In the genomic region with DNA sequence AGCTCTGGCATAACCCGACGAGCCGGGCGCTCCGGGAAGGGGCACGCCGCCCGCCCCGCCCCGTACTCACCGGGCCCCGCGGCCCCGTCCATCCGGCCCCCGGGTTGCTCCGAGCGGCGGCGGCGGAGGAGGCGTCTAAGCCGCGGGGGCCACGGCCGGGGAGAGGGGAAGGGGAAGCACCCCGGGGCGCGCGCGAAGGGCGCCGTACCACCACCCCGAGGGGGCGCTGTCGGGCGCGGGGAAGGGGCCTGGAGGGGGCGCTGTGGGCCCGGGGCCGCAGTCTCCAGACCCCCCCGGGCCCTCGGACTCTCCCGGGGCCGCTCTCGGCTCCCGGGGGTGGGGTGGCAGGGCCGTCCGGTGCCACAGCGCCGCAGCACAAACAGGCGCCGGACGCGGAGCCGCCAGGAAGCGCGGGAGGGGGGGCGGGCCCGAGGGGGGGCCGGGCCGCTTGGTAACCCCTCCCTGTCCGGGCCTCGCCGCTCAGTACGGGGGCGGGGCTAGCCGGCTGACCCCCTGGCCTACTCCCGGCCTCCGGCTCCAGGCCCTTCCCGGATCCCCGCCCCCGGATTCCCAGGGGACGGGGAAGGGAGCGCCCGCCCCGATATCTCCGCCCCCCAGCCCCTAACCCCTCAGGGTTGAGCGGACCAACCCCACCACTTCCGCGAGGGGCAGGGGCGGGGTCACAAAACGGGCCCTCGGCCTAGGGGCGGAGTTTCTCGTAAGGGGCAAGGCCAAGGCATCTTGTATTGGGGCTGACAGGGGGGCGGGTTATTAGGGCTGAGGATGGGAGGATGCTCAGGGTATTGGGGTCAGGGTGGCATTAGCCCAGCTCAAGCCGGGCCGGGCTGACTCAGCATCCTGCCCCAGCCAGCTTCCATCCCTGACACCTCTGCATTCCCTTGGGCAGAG, we compare ENCODE assay signal across 1 cellular context.
TF ChIP-seq lines count a peak whose summit lies in the region.

A gene with protein sequence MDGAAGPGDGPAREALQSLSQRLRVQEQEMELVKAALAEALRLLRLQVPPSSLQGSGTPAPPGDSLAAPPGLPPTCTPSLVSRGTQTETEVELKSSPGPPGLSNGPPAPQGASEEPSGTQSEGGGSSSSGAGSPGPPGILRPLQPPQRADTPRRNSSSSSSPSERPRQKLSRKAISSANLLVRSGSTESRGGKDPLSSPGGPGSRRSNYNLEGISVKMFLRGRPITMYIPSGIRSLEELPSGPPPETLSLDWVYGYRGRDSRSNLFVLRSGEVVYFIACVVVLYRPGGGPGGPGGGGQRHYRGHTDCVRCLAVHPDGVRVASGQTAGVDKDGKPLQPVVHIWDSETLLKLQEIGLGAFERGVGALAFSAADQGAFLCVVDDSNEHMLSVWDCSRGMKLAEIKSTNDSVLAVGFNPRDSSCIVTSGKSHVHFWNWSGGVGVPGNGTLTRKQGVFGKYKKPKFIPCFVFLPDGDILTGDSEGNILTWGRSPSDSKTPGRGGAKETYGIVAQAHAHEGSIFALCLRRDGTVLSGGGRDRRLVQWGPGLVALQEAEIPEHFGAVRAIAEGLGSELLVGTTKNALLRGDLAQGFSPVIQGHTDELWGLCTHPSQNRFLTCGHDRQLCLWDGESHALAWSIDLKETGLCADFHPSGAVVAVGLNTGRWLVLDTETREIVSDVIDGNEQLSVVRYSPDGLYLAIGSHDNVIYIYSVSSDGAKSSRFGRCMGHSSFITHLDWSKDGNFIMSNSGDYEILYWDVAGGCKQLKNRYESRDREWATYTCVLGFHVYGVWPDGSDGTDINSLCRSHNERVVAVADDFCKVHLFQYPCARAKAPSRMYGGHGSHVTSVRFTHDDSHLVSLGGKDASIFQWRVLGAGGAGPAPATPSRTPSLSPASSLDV (minus strand): TSS at position 410 of the 909 bp plus-strand sequence. CDS start 318 bp downstream, at position 92.
Gene ROM1, plus strand, starts transcription at position 892 of the 909 bp plus-strand sequence. CDS start 25 bp downstream, outside the sequence.

TF ChIP-seq in GM12878, 131 proteins besides CTCF, POLR2A, EP300 and RAD21 (continued from another document and continues in another):
- TF ChIP-seq, protein P1, sequence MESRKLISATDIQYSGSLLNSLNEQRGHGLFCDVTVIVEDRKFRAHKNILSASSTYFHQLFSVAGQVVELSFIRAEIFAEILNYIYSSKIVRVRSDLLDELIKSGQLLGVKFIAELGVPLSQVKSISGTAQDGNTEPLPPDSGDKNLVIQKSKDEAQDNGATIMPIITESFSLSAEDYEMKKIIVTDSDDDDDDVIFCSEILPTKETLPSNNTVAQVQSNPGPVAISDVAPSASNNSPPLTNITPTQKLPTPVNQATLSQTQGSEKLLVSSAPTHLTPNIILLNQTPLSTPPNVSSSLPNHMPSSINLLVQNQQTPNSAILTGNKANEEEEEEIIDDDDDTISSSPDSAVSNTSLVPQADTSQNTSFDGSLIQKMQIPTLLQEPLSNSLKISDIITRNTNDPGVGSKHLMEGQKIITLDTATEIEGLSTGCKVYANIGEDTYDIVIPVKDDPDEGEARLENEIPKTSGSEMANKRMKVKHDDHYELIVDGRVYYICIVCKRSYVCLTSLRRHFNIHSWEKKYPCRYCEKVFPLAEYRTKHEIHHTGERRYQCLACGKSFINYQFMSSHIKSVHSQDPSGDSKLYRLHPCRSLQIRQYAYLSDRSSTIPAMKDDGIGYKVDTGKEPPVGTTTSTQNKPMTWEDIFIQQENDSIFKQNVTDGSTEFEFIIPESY (IDR thresholded peaks at IDR 0.05), result no peak
- TF ChIP-seq YY1 (IDR thresholded peaks at IDR 0.05; ENCODE audit: low read depth, low read length) (peak; percentile 67), PML (IDR thresholded peaks at IDR 0.05; ENCODE audit: low read length) (no peak), CBFB (IDR thresholded peaks at IDR 0.05; ENCODE audit: low read depth) (no peak), TBL1XR1 (IDR thresholded peaks at IDR 0.05; ENCODE audit: low read depth, low read length) (no peak), MTA3 (IDR thresholded peaks at IDR 0.05; ENCODE audit: borderline replicate concordance, low read length) (no peak), FOXM1 (IDR thresholded peaks at IDR 0.05; ENCODE audit: low read depth, low read length) (no peak), SIN3A (IDR thresholded peaks at IDR 0.05; ENCODE audit: low read depth, low read length) (no peak), ZNF24 (IDR thresholded peaks at IDR 0.05) (peak; percentile 45; the same call in 1 of the 2 replicates), EGR1 (IDR thresholded peaks at IDR 0.05; ENCODE audit: borderline replicate concordance in 1 of 2, low read depth in 2 of 2, low read length in 2 of 2) (peak in 1 of 2 experiments; percentile 60; a peak in 1 of 3 replicates), BCL3 (IDR thresholded peaks at IDR 0.05; ENCODE audit: borderline replicate concordance, insufficient read depth, low read depth, low read length, poor library complexity, severe bottlenecking) (peak; percentile 21), KAT2A (conservative IDR thresholded peaks at IDR 0.05; ENCODE audit: control insufficient read depth, low read depth, low read length) (no peak), CHD2 (IDR thresholded peaks at IDR 0.05; ENCODE audit: borderline replicate concordance, low read depth, low read length) (no peak; the same call in 1 of the 2 replicates), HDAC2 (IDR thresholded peaks at IDR 0.05) (no peak), STAT1 (conservative IDR thresholded peaks at IDR 0.05) (no peak), IRF5 (IDR thresholded peaks at IDR 0.05; ENCODE audit: borderline replicate concordance) (no peak), EZH2 (IDR thresholded peaks at IDR 0.05; ENCODE audit: borderline replicate concordance, control insufficient read depth, low read depth, low read length) (no peak), ZBED1 (IDR thresholded peaks at IDR 0.05; ENCODE audit: borderline replicate concordance) (no peak), CUX1 (IDR thresholded peaks at IDR 0.05; ENCODE audit: insufficient replicate concordance, low read depth, low read length) (no peak), PRDM15 (CRISPR knock-in tag; IDR thresholded peaks at IDR 0.05) (no peak), REST (IDR thresholded peaks at IDR 0.05; ENCODE audit: low read depth, low read length) (no peak), SMC3 (IDR thresholded peaks at IDR 0.05; ENCODE audit: borderline replicate concordance, low read length) (peak; percentile 33; the same call in 1 of the 2 replicates)
- TF ChIP-seq, protein P2, sequence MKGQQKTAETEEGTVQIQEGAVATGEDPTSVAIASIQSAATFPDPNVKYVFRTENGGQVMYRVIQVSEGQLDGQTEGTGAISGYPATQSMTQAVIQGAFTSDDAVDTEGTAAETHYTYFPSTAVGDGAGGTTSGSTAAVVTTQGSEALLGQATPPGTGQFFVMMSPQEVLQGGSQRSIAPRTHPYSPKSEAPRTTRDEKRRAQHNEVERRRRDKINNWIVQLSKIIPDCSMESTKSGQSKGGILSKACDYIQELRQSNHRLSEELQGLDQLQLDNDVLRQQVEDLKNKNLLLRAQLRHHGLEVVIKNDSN (IDR thresholded peaks at IDR 0.05; ENCODE audit: borderline replicate concordance, extremely low read length, insufficient read depth, low read depth, low read length), result no peak
